ENCODE assay signal across 9 cellular contexts in genomic region chr20:32333181-32333987, GRCh38. TPM values are rescaled to one million over a fixed set of nuclear protein-coding genes. Genes with fewer than 3 reads are reported as not detected.
DNase-seq lines count a peak whose midpoint lies in the region; ATAC-seq and TF ChIP-seq lines count a peak whose summit lies in the region.
"Had no signal": no experiment of that assay in that cellular context is flagged by ENCODE, and none has a peak within 500 bp of the region (broad histone marks: within the 10 kb centered on the region; RNA-seq: fewer than 3 reads in every experiment).

No MANE protein-coding gene starts in this region.

- no peaks in the 10 kb centered on the region for H3K9me3 ChIP-seq in esophagus muscularis mucosa
- H3K9me3 ChIP-seq: thoracic aorta had no signal

- H3K36me3 Mint-ChIP-seq in activated CD8-positive, alpha-beta memory T cell treated with anti-CD3 and anti-CD28 coated beads, Interleukin-2, amount 10 ng/mL, durations not matched to agents 7 days and 5 days = peaks cover 40% of the 10 kb centered on the region

- no peaks in the 10 kb centered on the region for H3K27me3 ChIP-seq in esophagus muscularis mucosa

- peak overlapping the region in 2 of 4 donors; percentile 5 to 20 for H3K27ac ChIP-seq in esophagus muscularis mucosa (replicated peaks in 1 of 4)
- H3K27ac ChIP-seq: thoracic aorta had no signal

- peak overlapping the region; percentile 99 for H3K27ac Mint-ChIP-seq in activated CD8-positive, alpha-beta memory T cell treated with anti-CD3 and anti-CD28 coated beads, Interleukin-2, amount 10 ng/mL, durations not matched to agents 7 days and 5 days

- no peak for TF ChIP-seq EP300 in esophagus muscularis mucosa (IDR thresholded peaks at IDR 0.05)

- peaks cover 67% of the 10 kb centered on the region for H3K4me1 Mint-ChIP-seq in activated CD8-positive, alpha-beta memory T cell treated with anti-CD3 and anti-CD28 coated beads, Interleukin-2, amount 10 ng/mL, durations not matched to agents 7 days and 5 days

- no peaks in the 10 kb centered on the region for H3K27me3 Mint-ChIP-seq in activated CD8-positive, alpha-beta memory T cell treated with anti-CD3 and anti-CD28 coated beads, Interleukin-2, amount 10 ng/mL, durations not matched to agents 7 days and 5 days

- no peak overlapping the region for H3K4me3 ChIP-seq in esophagus muscularis mucosa
- H3K4me3 ChIP-seq: thoracic aorta had no signal

- intact Hi-C loops in esophagus muscularis mucosa (cut with DNase I) = no loop called here

- no peak for TF ChIP-seq CTCF in esophagus muscularis mucosa (IDR thresholded peaks at IDR 0.05)

- CTCF ChIA-PET in activated CD8-positive, alpha-beta memory T cell treated with anti-CD3 and anti-CD28 coated beads, Interleukin-2, amount 10 ng/mL, durations not matched to agents 7 days and 5 days (lab: Charles Lee) = interaction anchor here (0.7 to 2.2 kb wide), 8 partner anchors 9 to 48 kb away, joined by 3 to 6 read pairs (median 5); partner anchors contain the start of gene ASXL1

- DNase-seq in activated CD8-positive, alpha-beta memory T cell treated with anti-CD3 and anti-CD28 coated beads, Interleukin-2, amount 10 ng/mL, durations not matched to agents 7 days and 5 days = peak; percentile 71
- peak; percentile 52 to 54 for DNase-seq in stimulated activated CD4-positive, alpha-beta T cell treated with anti-CD3 and anti-CD28 coated beads, Interleukin-2, amount 100 ng/mL, for 24 hours
- DNase-seq in Ammon's horn (ENCODE audit: low spot score) = no peak
- DNase-seq in esophagus muscularis mucosa (ENCODE audit: extremely low spot score) = no peak
- no peak for DNase-seq in occipital lobe (lab: John Stamatoyannopoulos, UW)
- no peak for DNase-seq in NCI-H774 (lab: John Stamatoyannopoulos, UW)

- peaks cover 0 to 18% (median 0%) of the 10 kb centered on the region in 4 donors for H3K4me1 ChIP-seq in esophagus muscularis mucosa

- H3K4me3 Mint-ChIP-seq in activated CD8-positive, alpha-beta memory T cell treated with anti-CD3 and anti-CD28 coated beads, Interleukin-2, amount 10 ng/mL, durations not matched to agents 7 days and 5 days = peak overlapping the region; percentile 64

- H3K9me3 Mint-ChIP-seq in activated CD8-positive, alpha-beta memory T cell treated with anti-CD3 and anti-CD28 coated beads, Interleukin-2, amount 10 ng/mL, durations not matched to agents 7 days and 5 days (ENCODE audit: low read depth) = no peaks in the 10 kb centered on the region

- H3K36me3 ChIP-seq in esophagus muscularis mucosa = peaks cover 16 to 59% (median 44%) of the 10 kb centered on the region in 4 donors

- TF ChIP-seq POLR2A in esophagus muscularis mucosa (IDR thresholded peaks at IDR 0.05; ENCODE audit: low read depth) = no peak

- peak; percentile 54 for ATAC-seq in GM19025 (IDR thresholded peaks at IDR 0.05; ENCODE audit: low read depth, unreplicated experiment)
- peak; percentile 69 for ATAC-seq in HG02852 (IDR thresholded peaks at IDR 0.05; ENCODE audit: unreplicated experiment)
- ATAC-seq in activated CD8-positive, alpha-beta memory T cell treated with anti-CD3 and anti-CD28 coated beads, Interleukin-2, amount 10 ng/mL, durations not matched to agents 7 days and 5 days = peak; percentile 82

- whole genome bisulfite sequencing in esophagus muscularis mucosa = 92% methylated on average over 12 of the region's 12 CpGs

RNA-seq across cellular contexts. Expression of gene ASXL1, which starts 24.7 kb away (rescaled TPM):
- total RNA-seq in activated CD8-positive, alpha-beta memory T cell treated with anti-CD3 and anti-CD28 coated beads, Interleukin-2, amount 10 ng/mL, durations not matched to agents 7 days and 5 days = 100 to 1,000 TPM; 134 to 135 TPM
- total RNA-seq in esophagus muscularis mucosa (10 to 100 TPM; 56.5 to 66.7 (median 61.8) TPM), occipital lobe (70.2 TPM)

RNA-seq across cellular contexts. Expression of gene KIF3B, which starts 55.9 kb away (rescaled TPM):
- 10 to 100 TPM; 19.9 to 26.0 TPM for total RNA-seq in activated CD8-positive, alpha-beta memory T cell treated with anti-CD3 and anti-CD28 coated beads, Interleukin-2, amount 10 ng/mL, durations not matched to agents 7 days and 5 days
- total RNA-seq in esophagus muscularis mucosa = 10 to 100 TPM; 20.7 to 28.3 (median 23.5) TPM
- 92.5 TPM for total RNA-seq in occipital lobe

Comparison
In these comparisons a context has a peak if more than half of its experiments do, and no peak if none do; other contexts are left out.
1. DNase-seq: peak in activated CD8-positive, alpha-beta memory T cell treated with anti-CD3 and anti-CD28 coated beads, Interleukin-2, amount 10 ng/mL, durations not matched to agents 7 days and 5 days (single experiment) and stimulated activated CD4-positive, alpha-beta T cell treated with anti-CD3 and anti-CD28 coated beads, Interleukin-2, amount 100 ng/mL, for 24 hours (2 of 2); none in Ammon's horn (single experiment), esophagus muscularis mucosa (single experiment), occipital lobe (single experiment) and NCI-H774 (single experiment).
2. Peak in every context shown above with its lines, with median percentiles within 50 percentile points of each other: ATAC-seq.